Comparison of ENCODE assay signal across 17 cellular contexts in genomic region chr13:20369886-20370361, GRCh38.
DNase-seq lines count a peak whose midpoint lies in the region; ATAC-seq lines count a peak whose summit lies in the region.
"Had no signal": no experiment of that assay in that cellular context is flagged by ENCODE, and none has a peak within 500 bp of the region (broad histone marks: within the 10 kb centered on the region; RNA-seq: fewer than 3 reads in every experiment).

No MANE protein-coding gene starts in this region.

- peak; percentile 69 to 86 for ATAC-seq in activated T-cell treated with anti-CD3 and anti-CD28 coated beads, Interleukin-2, amount 50 U/mL, for 72 hours (replicated peaks in 1 of 2)
- ATAC-seq in HG02981 (IDR thresholded peaks at IDR 0.05; ENCODE audit: unreplicated experiment), result peak; percentile 61
- ATAC-seq in stimulated activated naive B cell treated with anti-CD40 and anti-IgM and Interleukin-4, amounts not matched to agents 10 μg/mL and 1 μg/mL and 100 μg/mL, for 72 hours (replicated peaks), result peak; percentile 36 to 50
- ATAC-seq: Right ventricle myocardium inferior had no signal

- peak overlapping the region; percentile 90 for H3K27ac Mint-ChIP-seq in activated T-cell treated with anti-CD3 and anti-CD28 coated beads, Interleukin-2, amount 50 U/mL, for 72 hours
- H3K27ac Mint-ChIP-seq in activated CD4-positive, alpha-beta memory T cell treated with anti-CD3 and anti-CD28 coated beads for 36 hours, result peak overlapping the region; percentile 23
- no peak overlapping the region for H3K27ac Mint-ChIP-seq in stimulated activated naive B cell treated with anti-CD40 and anti-IgM and Interleukin-4, amounts not matched to agents 10 μg/mL and 1 μg/mL and 100 μg/mL, for 72 hours
- H3K27ac Mint-ChIP-seq: activated B cell treated with CpG ODN at 0.5 μM for 24 hours; T-helper 1 cell treated with Interleukin-12 subunit alpha and Interleukin-12 subunit beta and Interleukin-4 antibody, amounts not matched to agents 30 μg/mL and 1 μg/mL, for 36 hours had no signal

- no peak for DNase-seq in activated T-cell treated with anti-CD3 and anti-CD28 coated beads, Interleukin-2, amount 50 U/mL, for 72 hours
- no peak for DNase-seq in activated T-cell treated with anti-CD3 and anti-CD28 coated beads, Interleukin-2, amount 50 U/mL, for 48 hours
- no peak for DNase-seq in activated CD4-positive, alpha-beta memory T cell treated with anti-CD3 and anti-CD28 coated beads for 36 hours
- DNase-seq in stimulated activated naive B cell treated with anti-CD40 and anti-IgM and Interleukin-4, amounts not matched to agents 10 μg/mL and 1 μg/mL and 100 μg/mL, for 72 hours, result no peak
- DNase-seq in NCI-H524 (lab: John Stamatoyannopoulos, UW) (no peak), NCI-H1105 (lab: John Stamatoyannopoulos, UW) (no peak), DMS 273 treated with DMSO at 0.1 percent for 48 hours (lab: John Stamatoyannopoulos, UW) (no peak)
- DNase-seq: activated B cell treated with CpG ODN at 0.5 μM for 24 hours; activated T-cell treated with anti-CD3 and anti-CD28 coated beads, Interleukin-2, amount 50 U/mL, for 1 hour; Caco-2; GDM1; HCEC 1CT; mesenchymal stem cell; NCI-H2029 treated with DMSO at 0.1 percent for 48 hours had no signal

- peak overlapping the region in 1 of 2 donors; percentile 35 for H3K4me3 Mint-ChIP-seq in activated T-cell treated with anti-CD3 and anti-CD28 coated beads, Interleukin-2, amount 50 U/mL, for 72 hours
- no peak overlapping the region for H3K4me3 Mint-ChIP-seq in activated CD4-positive, alpha-beta memory T cell treated with anti-CD3 and anti-CD28 coated beads for 36 hours
- no peak overlapping the region for H3K4me3 Mint-ChIP-seq in stimulated activated naive B cell treated with anti-CD40 and anti-IgM and Interleukin-4, amounts not matched to agents 10 μg/mL and 1 μg/mL and 100 μg/mL, for 72 hours
- H3K4me3 Mint-ChIP-seq: activated B cell treated with CpG ODN at 0.5 μM for 24 hours; T-helper 1 cell treated with Interleukin-12 subunit alpha and Interleukin-12 subunit beta and Interleukin-4 antibody, amounts not matched to agents 30 μg/mL and 1 μg/mL, for 36 hours had no signal

- H3K4me1 Mint-ChIP-seq in activated T-cell treated with anti-CD3 and anti-CD28 coated beads, Interleukin-2, amount 50 U/mL, for 72 hours (ENCODE audit: low read depth), result peaks cover 14% of the 10 kb centered on the region
- peaks cover 8% of the 10 kb centered on the region for H3K4me1 Mint-ChIP-seq in activated CD4-positive, alpha-beta memory T cell treated with anti-CD3 and anti-CD28 coated beads for 36 hours (ENCODE audit: low read depth)
- no peaks in the 10 kb centered on the region for H3K4me1 Mint-ChIP-seq in stimulated activated naive B cell treated with anti-CD40 and anti-IgM and Interleukin-4, amounts not matched to agents 10 μg/mL and 1 μg/mL and 100 μg/mL, for 72 hours
- H3K4me1 Mint-ChIP-seq: activated B cell treated with CpG ODN at 0.5 μM for 24 hours had no signal

- no peaks in the 10 kb centered on the region for H3K9me3 Mint-ChIP-seq in activated T-cell treated with anti-CD3 and anti-CD28 coated beads, Interleukin-2, amount 50 U/mL, for 72 hours
- H3K9me3 Mint-ChIP-seq in activated CD4-positive, alpha-beta memory T cell treated with anti-CD3 and anti-CD28 coated beads for 36 hours, result no peaks in the 10 kb centered on the region
- no peaks in the 10 kb centered on the region for H3K9me3 Mint-ChIP-seq in stimulated activated naive B cell treated with anti-CD40 and anti-IgM and Interleukin-4, amounts not matched to agents 10 μg/mL and 1 μg/mL and 100 μg/mL, for 72 hours
- H3K9me3 Mint-ChIP-seq: activated B cell treated with CpG ODN at 0.5 μM for 24 hours; T-helper 1 cell treated with Interleukin-12 subunit alpha and Interleukin-12 subunit beta and Interleukin-4 antibody, amounts not matched to agents 30 μg/mL and 1 μg/mL, for 36 hours had no signal

- peaks cover 0 to 1% of the 10 kb centered on the region in 2 donors for H3K36me3 Mint-ChIP-seq in activated T-cell treated with anti-CD3 and anti-CD28 coated beads, Interleukin-2, amount 50 U/mL, for 72 hours (ENCODE audit: insufficient read depth in 2 of 2)
- H3K36me3 Mint-ChIP-seq in activated CD4-positive, alpha-beta memory T cell treated with anti-CD3 and anti-CD28 coated beads for 36 hours, result no peaks in the 10 kb centered on the region
- no peaks in the 10 kb centered on the region for H3K36me3 Mint-ChIP-seq in stimulated activated naive B cell treated with anti-CD40 and anti-IgM and Interleukin-4, amounts not matched to agents 10 μg/mL and 1 μg/mL and 100 μg/mL, for 72 hours

- POLR2A ChIA-PET in activated CD4-positive, alpha-beta memory T cell treated with anti-CD3 and anti-CD28 coated beads for 36 hours (lab: Charles Lee), result no interaction called here

- CTCF ChIA-PET in activated CD4-positive, alpha-beta memory T cell treated with anti-CD3 and anti-CD28 coated beads for 36 hours (lab: Charles Lee), result interaction anchor here (1.1 kb wide), 1 partner anchor 43 kb away, joined by 4 read pairs; no protein-coding TSS in a partner anchor

- intact Hi-C loops in activated CD4-positive, alpha-beta memory T cell treated with anti-CD3 and anti-CD28 coated beads for 36 hours (cut with micrococcal nuclease), result no loop called here

- peaks cover 5% of the 10 kb centered on the region for H3K27me3 Mint-ChIP-seq in activated T-cell treated with anti-CD3 and anti-CD28 coated beads, Interleukin-2, amount 50 U/mL, for 72 hours (ENCODE audit: low read depth)
- H3K27me3 Mint-ChIP-seq in activated CD4-positive, alpha-beta memory T cell treated with anti-CD3 and anti-CD28 coated beads for 36 hours, result peaks cover 12% of the 10 kb centered on the region
- H3K27me3 Mint-ChIP-seq in stimulated activated naive B cell treated with anti-CD40 and anti-IgM and Interleukin-4, amounts not matched to agents 10 μg/mL and 1 μg/mL and 100 μg/mL, for 72 hours, result peaks cover 9 to 14% of the 10 kb centered on the region in 2 donors
